9 cellular contexts compared by ENCODE assay signal in the genomic region with DNA sequence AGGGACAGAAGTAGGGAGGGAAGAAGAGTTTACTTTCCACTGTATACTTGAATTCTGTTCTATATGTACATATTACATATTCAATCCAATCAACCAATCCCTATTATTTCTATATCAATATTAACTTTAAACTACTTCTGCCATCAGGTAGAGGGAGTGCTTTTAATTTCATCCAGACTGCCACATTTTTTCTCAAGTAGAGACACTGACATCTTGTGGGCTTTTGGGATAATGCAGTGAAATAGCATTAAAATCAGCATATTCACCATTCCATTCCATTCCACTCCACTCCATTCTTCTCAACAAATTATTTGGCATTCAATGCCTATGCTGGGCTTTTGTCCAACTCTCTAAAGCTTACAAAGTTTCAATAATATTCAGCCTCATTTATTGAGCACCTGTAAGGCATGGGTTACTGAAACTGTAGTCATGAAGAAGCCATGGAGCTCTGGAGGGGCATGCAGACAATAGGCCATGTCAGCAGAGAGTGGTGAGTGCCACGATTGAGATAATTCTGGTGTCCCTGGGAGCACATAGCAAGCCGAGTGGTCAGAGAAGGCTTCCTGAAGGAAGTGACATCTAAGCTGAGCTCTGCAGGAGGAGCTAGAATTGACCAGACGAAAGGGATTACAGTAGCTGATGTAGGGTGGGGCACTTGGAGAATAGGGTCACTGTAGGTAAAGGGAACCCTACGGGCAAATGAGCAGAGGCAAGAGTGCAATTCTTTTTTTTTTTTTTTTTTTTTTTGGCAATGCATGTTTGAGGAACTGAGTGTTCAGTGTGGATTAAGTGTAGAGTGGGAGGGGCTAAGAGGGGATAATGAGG. TPM values are rescaled to one million over a fixed set of nuclear protein-coding genes. Genes with fewer than 3 reads are reported as not detected.
DNase-seq lines count a peak whose midpoint lies in the region; ATAC-seq and TF ChIP-seq lines count a peak whose summit lies in the region.
"Had no signal": no experiment of that assay in that cellular context is flagged by ENCODE, and none has a peak within 500 bp of the region (broad histone marks: within the 10 kb centered on the region; RNA-seq: fewer than 3 reads in every experiment).

No MANE protein-coding gene starts in this region.

- no peak overlapping the region for H3K27ac ChIP-seq in neural progenitor cell

- peak; percentile 75 for ATAC-seq in esophagus mucosa
- ATAC-seq in GM21423 (IDR thresholded peaks at IDR 0.05; ENCODE audit: unreplicated experiment) = no peak
- ATAC-seq in HG02852 (IDR thresholded peaks at IDR 0.05; ENCODE audit: unreplicated experiment) = no peak

- no peak overlapping the region for H3K27ac Mint-ChIP-seq in activated CD4-positive, alpha-beta T cell treated with anti-CD3 and anti-CD28 coated beads, Interleukin-2, amount 10 ng/mL, durations not matched to agents 24 days and 14 days
- H3K27ac Mint-ChIP-seq in neural progenitor cell = no peak overlapping the region
- H3K27ac Mint-ChIP-seq: activated naive CD4-positive, alpha-beta T cell treated with anti-CD3 and anti-CD28 coated beads, Interleukin-2, amount 50 U/mL, for 24 hours had no signal

- H3K4me3 ChIP-seq in neural progenitor cell = no peak overlapping the region

- H3K4me1 ChIP-seq in neural progenitor cell = no peaks in the 10 kb centered on the region

- intact Hi-C loops in activated CD4-positive, alpha-beta T cell treated with anti-CD3 and anti-CD28 coated beads, Interleukin-2, amount 10 ng/mL, durations not matched to agents 24 days and 14 days (cut with micrococcal nuclease) = no loop called here

- peaks cover 33% of the 10 kb centered on the region for H3K27me3 Mint-ChIP-seq in activated CD4-positive, alpha-beta T cell treated with anti-CD3 and anti-CD28 coated beads, Interleukin-2, amount 10 ng/mL, durations not matched to agents 24 days and 14 days
- peaks cover 2% of the 10 kb centered on the region for H3K27me3 Mint-ChIP-seq in neural progenitor cell (ENCODE audit: insufficient read depth, low read depth)

- H3K9me3 ChIP-seq in neural progenitor cell (ENCODE audit: low read depth) = no peaks in the 10 kb centered on the region

- H4K20me1 ChIP-seq in neural progenitor cell (ENCODE audit: low read depth) = no peaks in the 10 kb centered on the region

- no peak overlapping the region for H3K4me2 ChIP-seq in neural progenitor cell

- peak; percentile 75 for TF ChIP-seq CTCF in neural progenitor cell (IDR thresholded peaks at IDR 0.05)

- peak; percentile 73 for DNase-seq in activated CD4-positive, alpha-beta T cell treated with anti-CD3 and anti-CD28 coated beads, Interleukin-2, amount 10 ng/mL, durations not matched to agents 24 days and 14 days
- DNase-seq in activated CD4-positive, alpha-beta T cell treated with anti-CD3 and anti-CD28 coated beads, Interleukin-2, amount 50 U/mL, for 48 hours = no peak
- DNase-seq in NAMALWA (ENCODE audit: low spot score) (peak; percentile 84), SK-N-DZ (ENCODE audit: low spot score) (peak; percentile 75), neural progenitor cell (ENCODE audit: low spot score) (peak; percentile 48)

- H3F3A ChIP-seq in neural progenitor cell (ENCODE audit: low read depth) = no peaks in the 10 kb centered on the region

- no peak overlapping the region for H3K4me3 Mint-ChIP-seq in activated CD4-positive, alpha-beta T cell treated with anti-CD3 and anti-CD28 coated beads, Interleukin-2, amount 10 ng/mL, durations not matched to agents 24 days and 14 days
- H3K4me3 Mint-ChIP-seq in neural progenitor cell = no peak overlapping the region
- H3K4me3 Mint-ChIP-seq: activated naive CD4-positive, alpha-beta T cell treated with anti-CD3 and anti-CD28 coated beads, Interleukin-2, amount 50 U/mL, for 24 hours had no signal

- H3K36me3 Mint-ChIP-seq in activated CD4-positive, alpha-beta T cell treated with anti-CD3 and anti-CD28 coated beads, Interleukin-2, amount 10 ng/mL, durations not matched to agents 24 days and 14 days (ENCODE audit: low read depth) = no peaks in the 10 kb centered on the region
- no peaks in the 10 kb centered on the region for H3K36me3 Mint-ChIP-seq in neural progenitor cell
- H3K36me3 Mint-ChIP-seq: activated naive CD4-positive, alpha-beta T cell treated with anti-CD3 and anti-CD28 coated beads, Interleukin-2, amount 50 U/mL, for 24 hours had no signal

- H3K9ac ChIP-seq in neural progenitor cell = no peak overlapping the region

- H3K4me1 Mint-ChIP-seq in activated CD4-positive, alpha-beta T cell treated with anti-CD3 and anti-CD28 coated beads, Interleukin-2, amount 10 ng/mL, durations not matched to agents 24 days and 14 days = no peaks in the 10 kb centered on the region
- no peaks in the 10 kb centered on the region for H3K4me1 Mint-ChIP-seq in neural progenitor cell
- H3K4me1 Mint-ChIP-seq: activated naive CD4-positive, alpha-beta T cell treated with anti-CD3 and anti-CD28 coated beads, Interleukin-2, amount 50 U/mL, for 24 hours had no signal

- H3K27me3 ChIP-seq in neural progenitor cell = no peaks in the 10 kb centered on the region

- peak overlapping the region; percentile 51 for H2AFZ ChIP-seq in neural progenitor cell (replicated peaks)

- no peaks in the 10 kb centered on the region for H3K79me2 ChIP-seq in neural progenitor cell (ENCODE audit: low read depth)

- no peaks in the 10 kb centered on the region for H3K36me3 ChIP-seq in neural progenitor cell

- no peaks in the 10 kb centered on the region for H3K9me3 Mint-ChIP-seq in activated CD4-positive, alpha-beta T cell treated with anti-CD3 and anti-CD28 coated beads, Interleukin-2, amount 10 ng/mL, durations not matched to agents 24 days and 14 days
- peaks cover 8% of the 10 kb centered on the region for H3K9me3 Mint-ChIP-seq in neural progenitor cell
- H3K9me3 Mint-ChIP-seq: activated naive CD4-positive, alpha-beta T cell treated with anti-CD3 and anti-CD28 coated beads, Interleukin-2, amount 50 U/mL, for 24 hours had no signal

RNA-seq across cellular contexts. Expression of a gene that starts 12.8 kb away (rescaled TPM):
- total RNA-seq in activated CD4-positive, alpha-beta T cell treated with anti-CD3 and anti-CD28 coated beads, Interleukin-2, amount 10 ng/mL, durations not matched to agents 24 days and 14 days = 39.9 and 42.0 TPM in 2 replicates
- polyA plus RNA-seq in SK-N-DZ (2014; cell fraction: cytosol; rRNA removed) = 103 and 118 TPM in 2 replicates
- 68.5 and 69.8 TPM in 2 replicates for polyA plus RNA-seq in SK-N-DZ (2014; cell fraction: nucleus; rRNA removed)
- 13.9 TPM for total RNA-seq in esophagus mucosa
- total RNA-seq in neural progenitor cell (ENCODE audit: low replicate concordance) = 22.5 and 27.5 TPM in 2 replicates

Comparison
In these comparisons a context has a peak if more than half of its experiments do, and no peak if none do; other contexts are left out.
1. DNase-seq: peak in activated CD4-positive, alpha-beta T cell treated with anti-CD3 and anti-CD28 coated beads, Interleukin-2, amount 10 ng/mL, durations not matched to agents 24 days and 14 days (single experiment), NAMALWA (single experiment), SK-N-DZ (single experiment) and neural progenitor cell (single experiment); none in activated CD4-positive, alpha-beta T cell treated with anti-CD3 and anti-CD28 coated beads, Interleukin-2, amount 50 U/mL, for 48 hours (0 of 2).